8 cellular contexts compared by ENCODE assay signal in the genomic region with DNA sequence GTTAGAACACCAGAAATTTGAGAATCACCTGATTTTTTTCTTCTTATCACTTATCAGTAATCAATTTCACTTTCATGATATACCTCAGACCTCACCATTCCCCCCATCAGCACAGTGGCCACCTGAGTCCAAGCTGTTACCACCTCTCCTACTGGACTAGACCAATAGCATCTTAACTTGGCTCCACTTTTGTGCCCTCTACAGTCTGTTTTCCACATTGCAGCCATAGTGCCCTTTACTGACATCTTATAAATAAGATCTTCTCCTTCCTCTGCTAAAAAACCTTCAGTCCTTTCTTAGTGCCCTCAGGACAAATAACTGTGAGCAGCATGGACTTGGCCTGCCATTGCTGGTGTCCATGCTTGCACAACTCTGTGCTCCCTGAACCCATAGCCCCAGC.
DNase-seq lines count a peak whose midpoint lies in the region; ATAC-seq and TF ChIP-seq lines count a peak whose summit lies in the region.

No MANE protein-coding gene starts in this region.

- H3K9me3 ChIP-seq in HCT116 (ENCODE audit: control insufficient read depth in 1 of 2, insufficient read depth in 1 of 2, low read depth in 1 of 2, low read length in 2 of 2): no peaks in the 10 kb centered on the region
- no peaks in the 10 kb centered on the region for H3K9me3 ChIP-seq in lower lobe of right lung
- no peaks in the 10 kb centered on the region for H3K9me3 ChIP-seq in tibial nerve

- DNase-seq in AG08396 (ENCODE audit: low spot score) (peak; percentile 12), HCT116 (ENCODE audit: low read depth, low spot score) (peak; percentile 35), LoVo (ENCODE audit: low spot score) (peak; percentile 21), astrocyte of the cerebellum (ENCODE audit: low read depth) (no peak), lower lobe of right lung (peak; percentile 16), tibial nerve (ENCODE audit: low spot score in 2 of 2) (no peak), hippocampal formation (lab: John Stamatoyannopoulos, UW) (no peak)

- TF ChIP-seq POLR2A in HCT116 (IDR thresholded peaks at IDR 0.05; ENCODE audit: borderline replicate concordance, extremely low read depth, insufficient read depth, insufficient read length): no peak
- TF ChIP-seq POLR2A in tibial nerve (IDR thresholded peaks at IDR 0.05): no peak

- H3K27me3 ChIP-seq in HCT116 (ENCODE audit: insufficient read depth, low read length): no peaks in the 10 kb centered on the region
- no peaks in the 10 kb centered on the region for H3K27me3 ChIP-seq in lower lobe of right lung (ENCODE audit: low read depth)
- H3K27me3 ChIP-seq in tibial nerve: no peaks in the 10 kb centered on the region

- H3K4me1 ChIP-seq in HCT116 (ENCODE audit: control insufficient read depth in 1 of 2, insufficient read depth in 2 of 2, low read length in 2 of 2): peaks cover 0 to 17% of the 10 kb centered on the region in 2 experiments
- no peaks in the 10 kb centered on the region for H3K4me1 ChIP-seq in lower lobe of right lung
- H3K4me1 ChIP-seq in tibial nerve: peaks cover 0 to 52% (median 2%) of the 10 kb centered on the region in 4 donors

- H2AFZ ChIP-seq in HCT116 (ENCODE audit: low read depth, low read length, poor library complexity, severe bottlenecking): no peak overlapping the region

- ATAC-seq in HCT116: peak; percentile 67
- peak in 1 of 2 donors; percentile 18 for ATAC-seq in lower lobe of right lung

- TF ChIP-seq EP300 in tibial nerve (IDR thresholded peaks at IDR 0.05): no peak

- H3K9ac ChIP-seq in HCT116 (ENCODE audit: low read length): no peak overlapping the region

- no peak overlapping the region for H3K4me3 ChIP-seq in HCT116 (replicated peaks in 1 of 2; ENCODE audit: low read depth in 1 of 2, low read length in 2 of 2)
- H3K4me3 ChIP-seq in astrocyte of the cerebellum (ENCODE audit: low read depth, low read length): no peak overlapping the region
- H3K4me3 ChIP-seq in lower lobe of right lung: no peak overlapping the region
- H3K4me3 ChIP-seq in tibial nerve: no peak overlapping the region

- H3K4me2 ChIP-seq in HCT116 (ENCODE audit: low read length): no peak overlapping the region

- H3K27ac ChIP-seq in HCT116 (ENCODE audit: low read depth, low read length) (no peak overlapping the region), lower lobe of right lung (no peak overlapping the region), tibial nerve (no peak overlapping the region)

- TF ChIP-seq CTCF in GM12874 (IDR thresholded peaks at IDR 0.05; ENCODE audit: insufficient read depth, low read depth, low read length) (peak; percentile 67), HCT116 (IDR thresholded peaks at IDR 0.05 in 2 of 3, conservative IDR thresholded peaks at IDR 0.05 in 1 of 3; ENCODE audit: borderline replicate concordance in 1 of 3, insufficient read depth in 1 of 3, low read depth in 2 of 3, low read length in 2 of 3) (peak; percentile 29 to 67 (median 61); a peak in 5 of 6 replicates), astrocyte of the cerebellum (IDR thresholded peaks at IDR 0.05; ENCODE audit: low read depth, low read length, missing control alignments) (peak; percentile 43), lower lobe of right lung (IDR thresholded peaks at IDR 0.05) (peak; percentile 36), tibial nerve (IDR thresholded peaks at IDR 0.05) (peak in 2 of 5 experiments; percentile 19 to 22)

- H3K79me2 ChIP-seq in HCT116 (ENCODE audit: insufficient read depth, low read length): no peaks in the 10 kb centered on the region

- no TSS peak for BruUV-seq in HCT116 (replicated peaks; lab: Mats Ljungman, UMichigan)

- in situ Hi-C loops in astrocyte of the cerebellum (cut with HindIII; ENCODE audit: low sequenced_read_pairs): no loop called here

- H4K20me1 ChIP-seq in HCT116 (ENCODE audit: insufficient read depth): no peaks in the 10 kb centered on the region

- no peaks in the 10 kb centered on the region for H3K36me3 ChIP-seq in HCT116 (ENCODE audit: control insufficient read depth in 1 of 2, insufficient read depth in 2 of 2, low read length in 2 of 2)
- H3K36me3 ChIP-seq in lower lobe of right lung: no peaks in the 10 kb centered on the region
- H3K36me3 ChIP-seq in tibial nerve: no peaks in the 10 kb centered on the region

- H3K9me2 ChIP-seq in HCT116 (ENCODE audit: insufficient read depth): no peaks in the 10 kb centered on the region

- POLR2A ChIA-PET in HCT116 (lab: Charles Lee): no interaction called here

- TF ChIP-seq RAD21 in HCT116 (IDR thresholded peaks at IDR 0.05; ENCODE audit: low read depth): peak; percentile 53

- RAD21 ChIA-PET in HCT116 (lab: Charles Lee; ENCODE audit: low non-redundant PET in 1 of 2, low total read pairs in 2 of 2, uncharacterized antibody in 2 of 2, unreplicated experiment in 2 of 2): no interaction called here

- intact Hi-C loops in HCT116 (cut with micrococcal nuclease): loop anchor here (2.0 to 10.0 kb wide), 2 partner anchors 140 to 888 kb away; no protein-coding TSS in a partner anchor
- intact Hi-C loops in lower lobe of right lung (cut with DNase I): no loop called here

- CTCF ChIA-PET in HCT116 (lab: Charles Lee): interaction anchor here (1.0 kb wide), 2 partner anchors 140 to 321 kb away, joined by 3 read pairs; no protein-coding TSS in a partner anchor

TF ChIP-seq in HCT116, 20 proteins besides CTCF, POLR2A, EP300 and RAD21:
- TF ChIP-seq YY1 (IDR thresholded peaks at IDR 0.05; ENCODE audit: extremely low read depth, insufficient replicate concordance, low read depth, low read length): no peak
- TF ChIP-seq CBX3 (IDR thresholded peaks at IDR 0.05; ENCODE audit: low read depth): no peak
- TF ChIP-seq EGR1 (IDR thresholded peaks at IDR 0.05; ENCODE audit: low read depth): no peak
- no peak for TF ChIP-seq SRF (IDR thresholded peaks at IDR 0.05; ENCODE audit: low read depth)
- no peak for TF ChIP-seq SP1 (IDR thresholded peaks at IDR 0.05; ENCODE audit: low read depth)
- TF ChIP-seq, protein P1, sequence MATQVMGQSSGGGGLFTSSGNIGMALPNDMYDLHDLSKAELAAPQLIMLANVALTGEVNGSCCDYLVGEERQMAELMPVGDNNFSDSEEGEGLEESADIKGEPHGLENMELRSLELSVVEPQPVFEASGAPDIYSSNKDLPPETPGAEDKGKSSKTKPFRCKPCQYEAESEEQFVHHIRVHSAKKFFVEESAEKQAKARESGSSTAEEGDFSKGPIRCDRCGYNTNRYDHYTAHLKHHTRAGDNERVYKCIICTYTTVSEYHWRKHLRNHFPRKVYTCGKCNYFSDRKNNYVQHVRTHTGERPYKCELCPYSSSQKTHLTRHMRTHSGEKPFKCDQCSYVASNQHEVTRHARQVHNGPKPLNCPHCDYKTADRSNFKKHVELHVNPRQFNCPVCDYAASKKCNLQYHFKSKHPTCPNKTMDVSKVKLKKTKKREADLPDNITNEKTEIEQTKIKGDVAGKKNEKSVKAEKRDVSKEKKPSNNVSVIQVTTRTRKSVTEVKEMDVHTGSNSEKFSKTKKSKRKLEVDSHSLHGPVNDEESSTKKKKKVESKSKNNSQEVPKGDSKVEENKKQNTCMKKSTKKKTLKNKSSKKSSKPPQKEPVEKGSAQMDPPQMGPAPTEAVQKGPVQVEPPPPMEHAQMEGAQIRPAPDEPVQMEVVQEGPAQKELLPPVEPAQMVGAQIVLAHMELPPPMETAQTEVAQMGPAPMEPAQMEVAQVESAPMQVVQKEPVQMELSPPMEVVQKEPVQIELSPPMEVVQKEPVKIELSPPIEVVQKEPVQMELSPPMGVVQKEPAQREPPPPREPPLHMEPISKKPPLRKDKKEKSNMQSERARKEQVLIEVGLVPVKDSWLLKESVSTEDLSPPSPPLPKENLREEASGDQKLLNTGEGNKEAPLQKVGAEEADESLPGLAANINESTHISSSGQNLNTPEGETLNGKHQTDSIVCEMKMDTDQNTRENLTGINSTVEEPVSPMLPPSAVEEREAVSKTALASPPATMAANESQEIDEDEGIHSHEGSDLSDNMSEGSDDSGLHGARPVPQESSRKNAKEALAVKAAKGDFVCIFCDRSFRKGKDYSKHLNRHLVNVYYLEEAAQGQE (IDR thresholded peaks at IDR 0.05; ENCODE audit: low read depth): no peak
- TF ChIP-seq, protein P2, sequence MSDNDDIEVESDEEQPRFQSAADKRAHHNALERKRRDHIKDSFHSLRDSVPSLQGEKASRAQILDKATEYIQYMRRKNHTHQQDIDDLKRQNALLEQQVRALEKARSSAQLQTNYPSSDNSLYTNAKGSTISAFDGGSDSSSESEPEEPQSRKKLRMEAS (IDR thresholded peaks at IDR 0.05): no peak
- TF ChIP-seq TCF7L2 (IDR thresholded peaks at IDR 0.05; ENCODE audit: borderline replicate concordance, extremely low read depth, insufficient read depth, insufficient read length): no peak
- TF ChIP-seq POLR2AphosphoS5 (IDR thresholded peaks at IDR 0.05; ENCODE audit: low read depth, low read length): no peak
- TF ChIP-seq, protein P3, sequence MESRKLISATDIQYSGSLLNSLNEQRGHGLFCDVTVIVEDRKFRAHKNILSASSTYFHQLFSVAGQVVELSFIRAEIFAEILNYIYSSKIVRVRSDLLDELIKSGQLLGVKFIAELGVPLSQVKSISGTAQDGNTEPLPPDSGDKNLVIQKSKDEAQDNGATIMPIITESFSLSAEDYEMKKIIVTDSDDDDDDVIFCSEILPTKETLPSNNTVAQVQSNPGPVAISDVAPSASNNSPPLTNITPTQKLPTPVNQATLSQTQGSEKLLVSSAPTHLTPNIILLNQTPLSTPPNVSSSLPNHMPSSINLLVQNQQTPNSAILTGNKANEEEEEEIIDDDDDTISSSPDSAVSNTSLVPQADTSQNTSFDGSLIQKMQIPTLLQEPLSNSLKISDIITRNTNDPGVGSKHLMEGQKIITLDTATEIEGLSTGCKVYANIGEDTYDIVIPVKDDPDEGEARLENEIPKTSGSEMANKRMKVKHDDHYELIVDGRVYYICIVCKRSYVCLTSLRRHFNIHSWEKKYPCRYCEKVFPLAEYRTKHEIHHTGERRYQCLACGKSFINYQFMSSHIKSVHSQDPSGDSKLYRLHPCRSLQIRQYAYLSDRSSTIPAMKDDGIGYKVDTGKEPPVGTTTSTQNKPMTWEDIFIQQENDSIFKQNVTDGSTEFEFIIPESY (IDR thresholded peaks at IDR 0.05; ENCODE audit: extremely low read depth, insufficient replicate concordance, low read length): no peak
- TF ChIP-seq FOSL1 (IDR thresholded peaks at IDR 0.05; ENCODE audit: low read depth): no peak
- TF ChIP-seq SIN3A (IDR thresholded peaks at IDR 0.05; ENCODE audit: low read depth): no peak
- no peak for TF ChIP-seq EZH2phosphoT487 (IDR thresholded peaks at IDR 0.05; ENCODE audit: borderline replicate concordance)
- TF ChIP-seq JUND (IDR thresholded peaks at IDR 0.05): no peak

Comparison
In these comparisons a context has a peak if more than half of its experiments do, and no peak if none do; other contexts are left out.
1. DNase-seq: peak in AG08396 (single experiment), HCT116 (single experiment), LoVo (single experiment) and lower lobe of right lung (single experiment); none in astrocyte of the cerebellum (single experiment), tibial nerve (0 of 2) and hippocampal formation (0 of 2).